1 cellular context compared by ENCODE assay signal in the genomic region with DNA sequence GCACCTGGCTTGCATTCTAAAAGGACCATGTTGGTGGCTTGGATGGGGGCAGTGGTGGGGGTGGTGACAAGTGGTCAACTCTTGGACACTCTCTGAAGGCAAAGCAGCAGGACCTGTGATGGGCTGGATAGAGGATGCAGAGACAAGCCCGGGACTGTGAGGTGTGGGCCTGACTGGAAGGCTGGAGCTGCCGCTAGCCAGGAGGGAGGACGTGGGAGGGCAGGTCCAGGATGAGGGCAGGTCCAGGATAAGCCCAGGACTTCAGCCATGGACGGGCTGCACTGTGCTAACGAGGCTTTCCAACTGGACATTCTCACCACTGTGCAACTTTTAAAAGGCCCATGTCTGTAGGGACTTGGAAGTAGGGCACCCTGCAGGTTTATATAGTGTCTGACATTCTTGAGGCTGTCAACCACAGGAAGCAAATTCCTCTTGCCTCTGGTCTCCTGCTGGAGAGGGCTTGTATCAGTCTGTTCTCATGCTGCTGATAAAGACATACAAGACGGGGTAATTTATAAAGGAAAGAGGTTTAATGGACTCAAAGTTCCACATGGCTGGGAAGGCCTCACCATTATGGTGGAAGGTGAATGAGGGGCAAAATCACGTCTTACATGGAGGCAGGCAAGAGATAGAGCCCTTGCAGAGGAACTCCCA.
TF ChIP-seq lines count a peak whose summit lies in the region.

No MANE protein-coding gene starts in this region.

TF ChIP-seq in GM23338, 12 proteins besides CTCF, POLR2A, EP300 and RAD21:
- TF ChIP-seq, protein P1, sequence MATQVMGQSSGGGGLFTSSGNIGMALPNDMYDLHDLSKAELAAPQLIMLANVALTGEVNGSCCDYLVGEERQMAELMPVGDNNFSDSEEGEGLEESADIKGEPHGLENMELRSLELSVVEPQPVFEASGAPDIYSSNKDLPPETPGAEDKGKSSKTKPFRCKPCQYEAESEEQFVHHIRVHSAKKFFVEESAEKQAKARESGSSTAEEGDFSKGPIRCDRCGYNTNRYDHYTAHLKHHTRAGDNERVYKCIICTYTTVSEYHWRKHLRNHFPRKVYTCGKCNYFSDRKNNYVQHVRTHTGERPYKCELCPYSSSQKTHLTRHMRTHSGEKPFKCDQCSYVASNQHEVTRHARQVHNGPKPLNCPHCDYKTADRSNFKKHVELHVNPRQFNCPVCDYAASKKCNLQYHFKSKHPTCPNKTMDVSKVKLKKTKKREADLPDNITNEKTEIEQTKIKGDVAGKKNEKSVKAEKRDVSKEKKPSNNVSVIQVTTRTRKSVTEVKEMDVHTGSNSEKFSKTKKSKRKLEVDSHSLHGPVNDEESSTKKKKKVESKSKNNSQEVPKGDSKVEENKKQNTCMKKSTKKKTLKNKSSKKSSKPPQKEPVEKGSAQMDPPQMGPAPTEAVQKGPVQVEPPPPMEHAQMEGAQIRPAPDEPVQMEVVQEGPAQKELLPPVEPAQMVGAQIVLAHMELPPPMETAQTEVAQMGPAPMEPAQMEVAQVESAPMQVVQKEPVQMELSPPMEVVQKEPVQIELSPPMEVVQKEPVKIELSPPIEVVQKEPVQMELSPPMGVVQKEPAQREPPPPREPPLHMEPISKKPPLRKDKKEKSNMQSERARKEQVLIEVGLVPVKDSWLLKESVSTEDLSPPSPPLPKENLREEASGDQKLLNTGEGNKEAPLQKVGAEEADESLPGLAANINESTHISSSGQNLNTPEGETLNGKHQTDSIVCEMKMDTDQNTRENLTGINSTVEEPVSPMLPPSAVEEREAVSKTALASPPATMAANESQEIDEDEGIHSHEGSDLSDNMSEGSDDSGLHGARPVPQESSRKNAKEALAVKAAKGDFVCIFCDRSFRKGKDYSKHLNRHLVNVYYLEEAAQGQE (IDR thresholded peaks at IDR 0.05; ENCODE audit: unreplicated experiment): no peak
- TF ChIP-seq STAT1 (IDR thresholded peaks at IDR 0.05; ENCODE audit: unreplicated experiment): no peak
- no peak for TF ChIP-seq CREB1 (CRISPR knock-in tag; IDR thresholded peaks at IDR 0.05; ENCODE audit: low read depth)
- TF ChIP-seq JUNB (IDR thresholded peaks at IDR 0.05; ENCODE audit: unreplicated experiment): no peak
- TF ChIP-seq ZNF114 (CRISPR knock-in tag; IDR thresholded peaks at IDR 0.05): no peak
- TF ChIP-seq NANOG (IDR thresholded peaks at IDR 0.05; ENCODE audit: borderline replicate concordance): no peak
- TF ChIP-seq, protein P2, sequence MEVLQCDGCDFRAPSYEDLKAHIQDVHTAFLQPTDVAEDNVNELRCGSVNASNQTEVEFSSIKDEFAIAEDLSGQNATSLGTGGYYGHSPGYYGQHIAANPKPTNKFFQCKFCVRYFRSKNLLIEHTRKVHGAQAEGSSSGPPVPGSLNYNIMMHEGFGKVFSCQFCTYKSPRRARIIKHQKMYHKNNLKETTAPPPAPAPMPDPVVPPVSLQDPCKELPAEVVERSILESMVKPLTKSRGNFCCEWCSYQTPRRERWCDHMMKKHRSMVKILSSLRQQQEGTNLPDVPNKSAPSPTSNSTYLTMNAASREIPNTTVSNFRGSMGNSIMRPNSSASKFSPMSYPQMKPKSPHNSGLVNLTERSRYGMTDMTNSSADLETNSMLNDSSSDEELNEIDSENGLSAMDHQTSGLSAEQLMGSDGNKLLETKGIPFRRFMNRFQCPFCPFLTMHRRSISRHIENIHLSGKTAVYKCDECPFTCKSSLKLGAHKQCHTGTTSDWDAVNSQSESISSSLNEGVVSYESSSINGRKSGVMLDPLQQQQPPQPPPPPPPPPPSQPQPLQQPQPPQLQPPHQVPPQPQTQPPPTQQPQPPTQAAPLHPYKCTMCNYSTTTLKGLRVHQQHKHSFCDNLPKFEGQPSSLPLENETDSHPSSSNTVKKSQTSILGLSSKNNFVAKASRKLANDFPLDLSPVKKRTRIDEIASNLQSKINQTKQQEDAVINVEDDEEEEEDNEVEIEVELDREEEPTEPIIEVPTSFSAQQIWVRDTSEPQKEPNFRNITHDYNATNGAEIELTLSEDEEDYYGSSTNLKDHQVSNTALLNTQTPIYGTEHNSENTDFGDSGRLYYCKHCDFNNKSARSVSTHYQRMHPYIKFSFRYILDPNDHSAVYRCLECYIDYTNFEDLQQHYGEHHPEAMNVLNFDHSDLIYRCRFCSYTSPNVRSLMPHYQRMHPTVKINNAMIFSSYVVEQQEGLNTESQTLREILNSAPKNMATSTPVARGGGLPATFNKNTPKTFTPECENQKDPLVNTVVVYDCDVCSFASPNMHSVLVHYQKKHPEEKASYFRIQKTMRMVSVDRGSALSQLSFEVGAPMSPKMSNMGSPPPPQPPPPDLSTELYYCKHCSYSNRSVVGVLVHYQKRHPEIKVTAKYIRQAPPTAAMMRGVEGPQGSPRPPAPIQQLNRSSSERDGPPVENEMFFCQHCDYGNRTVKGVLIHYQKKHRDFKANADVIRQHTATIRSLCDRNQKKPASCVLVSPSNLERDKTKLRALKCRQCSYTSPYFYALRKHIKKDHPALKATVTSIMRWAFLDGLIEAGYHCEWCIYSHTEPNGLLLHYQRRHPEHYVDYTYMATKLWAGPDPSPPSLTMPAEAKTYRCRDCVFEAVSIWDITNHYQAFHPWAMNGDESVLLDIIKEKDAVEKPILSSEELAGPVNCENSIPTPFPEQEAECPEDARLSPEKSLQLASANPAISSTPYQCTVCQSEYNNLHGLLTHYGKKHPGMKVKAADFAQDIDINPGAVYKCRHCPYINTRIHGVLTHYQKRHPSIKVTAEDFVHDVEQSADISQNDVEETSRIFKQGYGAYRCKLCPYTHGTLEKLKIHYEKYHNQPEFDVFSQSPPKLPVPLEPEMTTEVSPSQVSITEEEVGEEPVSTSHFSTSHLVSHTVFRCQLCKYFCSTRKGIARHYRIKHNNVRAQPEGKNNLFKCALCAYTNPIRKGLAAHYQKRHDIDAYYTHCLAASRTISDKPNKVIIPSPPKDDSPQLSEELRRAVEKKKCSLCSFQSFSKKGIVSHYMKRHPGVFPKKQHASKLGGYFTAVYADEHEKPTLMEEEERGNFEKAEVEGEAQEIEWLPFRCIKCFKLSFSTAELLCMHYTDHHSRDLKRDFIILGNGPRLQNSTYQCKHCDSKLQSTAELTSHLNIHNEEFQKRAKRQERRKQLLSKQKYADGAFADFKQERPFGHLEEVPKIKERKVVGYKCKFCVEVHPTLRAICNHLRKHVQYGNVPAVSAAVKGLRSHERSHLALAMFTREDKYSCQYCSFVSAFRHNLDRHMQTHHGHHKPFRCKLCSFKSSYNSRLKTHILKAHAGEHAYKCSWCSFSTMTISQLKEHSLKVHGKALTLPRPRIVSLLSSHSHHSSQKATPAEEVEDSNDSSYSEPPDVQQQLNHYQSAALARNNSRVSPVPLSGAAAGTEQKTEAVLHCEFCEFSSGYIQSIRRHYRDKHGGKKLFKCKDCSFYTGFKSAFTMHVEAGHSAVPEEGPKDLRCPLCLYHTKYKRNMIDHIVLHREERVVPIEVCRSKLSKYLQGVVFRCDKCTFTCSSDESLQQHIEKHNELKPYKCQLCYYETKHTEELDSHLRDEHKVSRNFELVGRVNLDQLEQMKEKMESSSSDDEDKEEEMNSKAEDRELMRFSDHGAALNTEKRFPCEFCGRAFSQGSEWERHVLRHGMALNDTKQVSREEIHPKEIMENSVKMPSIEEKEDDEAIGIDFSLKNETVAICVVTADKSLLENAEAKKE (CRISPR knock-in tag; IDR thresholded peaks at IDR 0.05): no peak
- TF ChIP-seq POLR2AphosphoS5 (IDR thresholded peaks at IDR 0.05; ENCODE audit: low read depth): no peak
- no peak for TF ChIP-seq EZH2 (IDR thresholded peaks at IDR 0.05; ENCODE audit: low read depth, unreplicated experiment)
- TF ChIP-seq, protein P3, sequence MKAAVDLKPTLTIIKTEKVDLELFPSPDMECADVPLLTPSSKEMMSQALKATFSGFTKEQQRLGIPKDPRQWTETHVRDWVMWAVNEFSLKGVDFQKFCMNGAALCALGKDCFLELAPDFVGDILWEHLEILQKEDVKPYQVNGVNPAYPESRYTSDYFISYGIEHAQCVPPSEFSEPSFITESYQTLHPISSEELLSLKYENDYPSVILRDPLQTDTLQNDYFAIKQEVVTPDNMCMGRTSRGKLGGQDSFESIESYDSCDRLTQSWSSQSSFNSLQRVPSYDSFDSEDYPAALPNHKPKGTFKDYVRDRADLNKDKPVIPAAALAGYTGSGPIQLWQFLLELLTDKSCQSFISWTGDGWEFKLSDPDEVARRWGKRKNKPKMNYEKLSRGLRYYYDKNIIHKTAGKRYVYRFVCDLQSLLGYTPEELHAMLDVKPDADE (IDR thresholded peaks at IDR 0.05): no peak
- no peak for TF ChIP-seq EZH2phosphoT487 (IDR thresholded peaks at IDR 0.05; ENCODE audit: unreplicated experiment)
- no peak for TF ChIP-seq ZNF331 (CRISPR knock-in tag; IDR thresholded peaks at IDR 0.05; ENCODE audit: low read depth)
